ENCODE assay signal across 11 cellular contexts in genomic region chr2:223459328-223459939, GRCh38.
DNase-seq lines count a peak whose midpoint lies in the region; ATAC-seq and TF ChIP-seq lines count a peak whose summit lies in the region.
"Had no signal": no experiment of that assay in that cellular context is flagged by ENCODE, and none has a peak within 500 bp of the region (broad histone marks: within the 10 kb centered on the region; RNA-seq: fewer than 3 reads in every experiment).

No MANE protein-coding gene starts in this region.

- H3K4me1 Mint-ChIP-seq in activated CD4-positive, alpha-beta T cell treated with anti-CD3 and anti-CD28 coated beads for 36 hours: no peaks in the 10 kb centered on the region
- no peaks in the 10 kb centered on the region for H3K4me1 Mint-ChIP-seq in activated CD8-positive, alpha-beta memory T cell treated with anti-CD3 and anti-CD28 coated beads, Interleukin-2, amount 10 ng/mL, durations not matched to agents 7 days and 5 days
- H3K4me1 Mint-ChIP-seq: IgD-negative memory B cell; naive thymus-derived CD8-positive, alpha-beta T cell had no signal

- no peaks in the 10 kb centered on the region for H3K9me3 ChIP-seq in GM23248 (ENCODE audit: low read depth)
- H3K9me3 ChIP-seq in OCI-LY7 (ENCODE audit: low read length): no peaks in the 10 kb centered on the region

- H3K27ac ChIP-seq in GM23248 (no peak overlapping the region), OCI-LY7 (ENCODE audit: low read depth, low read length, poor library complexity, severe bottlenecking) (no peak overlapping the region)

- no peak overlapping the region for H2AFZ ChIP-seq in GM23248
- no peak overlapping the region for H2AFZ ChIP-seq in OCI-LY7 (ENCODE audit: low read length)

- H3K9ac ChIP-seq in GM23248: no peak overlapping the region

- POLR2A ChIA-PET in OCI-LY7 (lab: Charles Lee): interaction anchor here (0.6 to 0.7 kb wide), 2 partner anchors 20 to 365 kb away, joined by 3 to 4 read pairs; no protein-coding TSS in a partner anchor
- POLR2A ChIA-PET in activated CD4-positive, alpha-beta T cell treated with anti-CD3 and anti-CD28 coated beads for 36 hours (lab: Charles Lee): no interaction called here

- H3K27me3 Mint-ChIP-seq in activated CD4-positive, alpha-beta T cell treated with anti-CD3 and anti-CD28 coated beads for 36 hours: no peaks in the 10 kb centered on the region
- H3K27me3 Mint-ChIP-seq in activated CD8-positive, alpha-beta memory T cell treated with anti-CD3 and anti-CD28 coated beads, Interleukin-2, amount 10 ng/mL, durations not matched to agents 7 days and 5 days: no peaks in the 10 kb centered on the region
- H3K27me3 Mint-ChIP-seq: IgD-negative memory B cell had no signal

- H4K20me1 ChIP-seq in GM23248 (ENCODE audit: insufficient read depth) (no peaks in the 10 kb centered on the region), OCI-LY7 (ENCODE audit: insufficient read depth, low read length) (no peaks in the 10 kb centered on the region)

- WGBS in GM23248 (ENCODE audit: low coverage in 1 of 2, low lambda C conversion rate in 2 of 2, missing lambda C conversion rate in 2 of 2), 2 experiments: 41 to 43% methylated on average over 4 of the region's 4 CpGs

- no TSS peak for BruUV-seq in OCI-LY7 (replicated peaks; lab: Mats Ljungman, UMichigan)

- peaks cover 3% of the 10 kb centered on the region for H3K9me3 Mint-ChIP-seq in activated CD4-positive, alpha-beta T cell treated with anti-CD3 and anti-CD28 coated beads for 36 hours (ENCODE audit: low read depth)
- no peaks in the 10 kb centered on the region for H3K9me3 Mint-ChIP-seq in activated CD8-positive, alpha-beta memory T cell treated with anti-CD3 and anti-CD28 coated beads, Interleukin-2, amount 10 ng/mL, durations not matched to agents 7 days and 5 days (ENCODE audit: low read depth)

- intact Hi-C loops in OCI-LY7 (cut with micrococcal nuclease; ENCODE audit: unreplicated experiment): loop anchor here (10.0 kb wide), 1 partner anchor 405 kb away; no protein-coding TSS in a partner anchor
- intact Hi-C loops in activated CD4-positive, alpha-beta T cell treated with anti-CD3 and anti-CD28 coated beads for 36 hours (cut with DNase I, micrococcal nuclease): no loop called here

- H3K4me1 ChIP-seq in GM23248 (ENCODE audit: insufficient read depth) (peaks cover 25% of the 10 kb centered on the region), OCI-LY7 (ENCODE audit: insufficient read depth, low read length, poor library complexity, severe bottlenecking) (no peaks in the 10 kb centered on the region)

- ATAC-seq in activated CD4-positive, alpha-beta T cell treated with anti-CD3 and anti-CD28 coated beads for 36 hours: no peak
- no peak for ATAC-seq in activated CD8-positive, alpha-beta memory T cell treated with anti-CD3 and anti-CD28 coated beads, Interleukin-2, amount 10 ng/mL, durations not matched to agents 7 days and 5 days
- ATAC-seq: activated naive CD4-positive, alpha-beta T cell treated with anti-CD3 and anti-CD28 coated beads, Interleukin-2, amount 50 U/mL, for 72 hours; naive thymus-derived CD8-positive, alpha-beta T cell had no signal

- H3K79me2 ChIP-seq in GM23248 (ENCODE audit: insufficient read depth) (no peaks in the 10 kb centered on the region), OCI-LY7 (ENCODE audit: insufficient read depth, low read depth, low read length) (no peaks in the 10 kb centered on the region)

- no peaks in the 10 kb centered on the region for H3K36me3 Mint-ChIP-seq in activated CD4-positive, alpha-beta T cell treated with anti-CD3 and anti-CD28 coated beads for 36 hours (ENCODE audit: low read depth)
- H3K36me3 Mint-ChIP-seq in activated CD8-positive, alpha-beta memory T cell treated with anti-CD3 and anti-CD28 coated beads, Interleukin-2, amount 10 ng/mL, durations not matched to agents 7 days and 5 days: no peaks in the 10 kb centered on the region
- H3K36me3 Mint-ChIP-seq: activated naive CD4-positive, alpha-beta T cell treated with anti-CD3 and anti-CD28 coated beads, Interleukin-2, amount 50 U/mL, for 72 hours; IgD-negative memory B cell; naive thymus-derived CD8-positive, alpha-beta T cell had no signal

- no peaks in the 10 kb centered on the region for H3K27me3 ChIP-seq in GM23248 (replicated peaks; ENCODE audit: insufficient read depth)

- no peak overlapping the region for H3K4me3 Mint-ChIP-seq in activated CD4-positive, alpha-beta T cell treated with anti-CD3 and anti-CD28 coated beads for 36 hours
- no peak overlapping the region for H3K4me3 Mint-ChIP-seq in activated CD8-positive, alpha-beta memory T cell treated with anti-CD3 and anti-CD28 coated beads, Interleukin-2, amount 10 ng/mL, durations not matched to agents 7 days and 5 days
- H3K4me3 Mint-ChIP-seq: IgD-negative memory B cell; naive thymus-derived CD8-positive, alpha-beta T cell had no signal

- in situ Hi-C loops in ACHN (cut with HindIII; ENCODE audit: low pct_ligation_motif_present, low pct_unique_long_range_greater_than_20kb, low sequenced_read_pairs) (no loop called here), GM23248 (cut with MboI) (no loop called here)

- H3K9me2 ChIP-seq in GM23248 (ENCODE audit: insufficient read depth): no peaks in the 10 kb centered on the region
- H3K9me2 ChIP-seq in OCI-LY7 (ENCODE audit: insufficient read depth, low read length): no peaks in the 10 kb centered on the region

- peak; percentile 80 for TF ChIP-seq CTCF in OCI-LY7 (conservative IDR thresholded peaks at IDR 0.05; ENCODE audit: low read length)

- no peak overlapping the region for H3K4me2 ChIP-seq in GM23248 (ENCODE audit: unreplicated experiment)
- H3K4me2 ChIP-seq in OCI-LY7 (ENCODE audit: low read length): no peak overlapping the region

- DNase-seq in ACHN (peak; percentile 49), GM23248 (peak; percentile 55), OCI-LY7 (ENCODE audit: low spot score) (peak; percentile 37), fibroblast of peridontal ligament (ENCODE audit: extremely low read depth) (peak; percentile 63)
- no peak for DNase-seq in stimulated activated CD4-positive, alpha-beta T cell treated with anti-CD3 and anti-CD28 coated beads, Interleukin-15, amount 100 ng/mL, for 24 hours
- no peak for DNase-seq in activated CD8-positive, alpha-beta memory T cell treated with anti-CD3 and anti-CD28 coated beads for 24 hours
- DNase-seq in activated CD4-positive, alpha-beta T cell treated with anti-CD3 and anti-CD28 coated beads for 36 hours: no peak
- DNase-seq in activated CD8-positive, alpha-beta memory T cell treated with anti-CD3 and anti-CD28 coated beads, Interleukin-2, amount 10 ng/mL, durations not matched to agents 7 days and 5 days: no peak
- DNase-seq: naive thymus-derived CD8-positive, alpha-beta T cell had no signal

- no peak overlapping the region for H3K4me3 ChIP-seq in GM23248
- no peak overlapping the region for H3K4me3 ChIP-seq in OCI-LY7 (ENCODE audit: low read depth, low read length, poor library complexity, severe bottlenecking)

- H3F3A ChIP-seq in GM23248 (ENCODE audit: insufficient read depth): peaks cover 29% of the 10 kb centered on the region

- no peak overlapping the region for H3K27ac Mint-ChIP-seq in activated CD4-positive, alpha-beta T cell treated with anti-CD3 and anti-CD28 coated beads for 36 hours
- no peak overlapping the region for H3K27ac Mint-ChIP-seq in activated CD8-positive, alpha-beta memory T cell treated with anti-CD3 and anti-CD28 coated beads, Interleukin-2, amount 10 ng/mL, durations not matched to agents 7 days and 5 days
- H3K27ac Mint-ChIP-seq: activated naive CD4-positive, alpha-beta T cell treated with anti-CD3 and anti-CD28 coated beads, Interleukin-2, amount 50 U/mL, for 72 hours; IgD-negative memory B cell; naive thymus-derived CD8-positive, alpha-beta T cell had no signal

- CTCF ChIA-PET in OCI-LY7 (lab: Charles Lee; ENCODE audit: unreplicated experiment): interaction anchor here (0.6 kb wide), 1 partner anchor 673 kb away, joined by 3 read pairs; no protein-coding TSS in a partner anchor
- CTCF ChIA-PET in activated CD4-positive, alpha-beta T cell treated with anti-CD3 and anti-CD28 coated beads for 36 hours (lab: Charles Lee): interaction anchor here (0.9 kb wide), 1 partner anchor 21 kb away, joined by 3 read pairs; no protein-coding TSS in a partner anchor
- CTCF ChIA-PET in activated CD8-positive, alpha-beta memory T cell treated with anti-CD3 and anti-CD28 coated beads, Interleukin-2, amount 10 ng/mL, durations not matched to agents 7 days and 5 days (lab: Charles Lee): interaction anchor here (0.6 to 0.9 kb wide), 2 partner anchors 40 to 143 kb away, joined by 3 read pairs; partner anchors contain the start of gene SCG2

- H3K36me3 ChIP-seq in GM23248 (ENCODE audit: low read depth) (no peaks in the 10 kb centered on the region), OCI-LY7 (ENCODE audit: insufficient read depth, low read length) (no peaks in the 10 kb centered on the region)

Comparison
In these comparisons a context has a peak if more than half of its experiments do, and no peak if none do; other contexts are left out.
1. DNase-seq: peak in ACHN (single experiment), GM23248 (single experiment), OCI-LY7 (single experiment) and fibroblast of peridontal ligament (single experiment); none in stimulated activated CD4-positive, alpha-beta T cell treated with anti-CD3 and anti-CD28 coated beads, Interleukin-15, amount 100 ng/mL, for 24 hours (single experiment), activated CD8-positive, alpha-beta memory T cell treated with anti-CD3 and anti-CD28 coated beads for 24 hours (single experiment), activated CD4-positive, alpha-beta T cell treated with anti-CD3 and anti-CD28 coated beads for 36 hours (single experiment) and activated CD8-positive, alpha-beta memory T cell treated with anti-CD3 and anti-CD28 coated beads, Interleukin-2, amount 10 ng/mL, durations not matched to agents 7 days and 5 days (single experiment).